ENCODE assay signal across 19 cellular contexts in the genomic region with DNA sequence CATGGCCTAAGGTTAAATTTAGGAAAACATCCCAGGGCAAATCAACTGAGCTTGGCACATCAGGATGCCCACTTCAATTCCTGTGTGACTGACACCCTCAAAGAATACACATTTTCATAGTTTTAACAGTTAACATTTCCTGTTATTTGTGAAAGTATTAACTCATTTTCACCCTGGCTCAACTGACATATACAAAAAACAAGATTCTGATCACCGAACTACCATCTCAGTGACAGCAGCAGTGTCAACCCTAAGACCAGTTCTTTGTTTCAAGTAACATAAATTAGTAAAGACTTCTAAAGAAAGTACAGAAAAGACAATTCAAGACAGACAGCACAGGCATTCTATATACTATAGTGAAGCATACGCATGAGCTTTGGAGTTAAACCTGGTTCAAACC.
DNase-seq lines count a peak whose midpoint lies in the region; ATAC-seq and TF ChIP-seq lines count a peak whose summit lies in the region.
"Had no signal": no experiment of that assay in that cellular context is flagged by ENCODE, and none has a peak within 500 bp of the region (broad histone marks: within the 10 kb centered on the region; RNA-seq: fewer than 3 reads in every experiment).

No MANE protein-coding gene starts in this region.

- in situ Hi-C loops in IMR-90 (cut with MboI; ENCODE audit: low sequenced_read_pairs): no loop called here

- TF ChIP-seq POLR2A in IMR-90 (IDR thresholded peaks at IDR 0.05; ENCODE audit: low read depth, low read length): no peak

- no peak overlapping the region for H3K14ac ChIP-seq in IMR-90 (replicated peaks; ENCODE audit: low read depth, low read length)

- no peak overlapping the region for H3K4me3 ChIP-seq in IMR-90 (ENCODE audit: insufficient read depth, low read depth, low read length)
- H3K4me3 ChIP-seq in psoas muscle: no peak overlapping the region
- no peak overlapping the region for H3K4me3 ChIP-seq in SJCRH30
- H3K4me3 ChIP-seq: dorsolateral prefrontal cortex, K562, lower lobe of right lung, sigmoid colon, tibial artery had no signal

- H3K27me3 Mint-ChIP-seq in activated CD4-positive, alpha-beta T cell treated with anti-CD3 and anti-CD28 coated beads, Interleukin-2, amount 10 ng/mL, durations not matched to agents 24 days and 14 days: no peaks in the 10 kb centered on the region
- no peaks in the 10 kb centered on the region for H3K27me3 Mint-ChIP-seq in activated CD4-positive, alpha-beta T cell treated with anti-CD3 and anti-CD28 coated beads, Interleukin-2, amount 10 ng/mL, durations not matched to agents 7 days and 5 days
- no peaks in the 10 kb centered on the region for H3K27me3 Mint-ChIP-seq in central memory CD8-positive, alpha-beta T cell

- H3K4me1 Mint-ChIP-seq in activated CD4-positive, alpha-beta T cell treated with anti-CD3 and anti-CD28 coated beads, Interleukin-2, amount 10 ng/mL, durations not matched to agents 24 days and 14 days: peaks cover 33% of the 10 kb centered on the region
- peaks cover 30% of the 10 kb centered on the region for H3K4me1 Mint-ChIP-seq in activated CD4-positive, alpha-beta T cell treated with anti-CD3 and anti-CD28 coated beads, Interleukin-2, amount 10 ng/mL, durations not matched to agents 7 days and 5 days
- peaks cover 50% of the 10 kb centered on the region for H3K4me1 Mint-ChIP-seq in central memory CD8-positive, alpha-beta T cell

- dilution Hi-C loops in IMR-90 (cut with HindIII; ENCODE audit: low sequenced_read_pairs, unreplicated experiment): no loop called here

- DNase-seq in activated CD4-positive, alpha-beta T cell treated with anti-CD3 and anti-CD28 coated beads, Interleukin-2, amount 10 ng/mL, durations not matched to agents 24 days and 14 days: no peak
- no peak for DNase-seq in activated CD4-positive, alpha-beta T cell treated with anti-CD3 and anti-CD28 coated beads, Interleukin-2, amount 10 ng/mL, durations not matched to agents 7 days and 5 days
- no peak for DNase-seq in IMR-90
- no peak for DNase-seq in central memory CD8-positive, alpha-beta T cell (ENCODE audit: low spot score in 2 of 2)
- DNase-seq in psoas muscle: no peak
- DNase-seq in SHP77 treated with DMSO at 0.1 percent for 48 hours (lab: John Stamatoyannopoulos, UW): no peak
- DNase-seq in SJCRH30: no peak
- DNase-seq in OCI-M2 (lab: John Stamatoyannopoulos, UW; ENCODE audit: unreplicated experiment): no peak
- DNase-seq: activated CD4-positive, alpha-beta T cell treated with anti-CD3 and anti-CD28 coated beads, Interleukin-2, amount 50 U/mL, for 4 hours; activated gamma-delta T cell treated with Interleukin-2 at 50 U/mL for 16 hours; dorsolateral prefrontal cortex; glutamatergic neuron; lower lobe of right lung; NCI-H1092; sigmoid colon; stimulated activated CD4-positive, alpha-beta T cell treated with anti-CD3 and anti-CD28 coated beads, Interleukin-1b, Interleukin-23, amount 100 ng/mL, for 48 hours; tibial artery had no signal

- peak overlapping the region; percentile 75 for H3K27ac Mint-ChIP-seq in activated CD4-positive, alpha-beta T cell treated with anti-CD3 and anti-CD28 coated beads, Interleukin-2, amount 10 ng/mL, durations not matched to agents 24 days and 14 days
- no peak overlapping the region for H3K27ac Mint-ChIP-seq in activated CD4-positive, alpha-beta T cell treated with anti-CD3 and anti-CD28 coated beads, Interleukin-2, amount 10 ng/mL, durations not matched to agents 7 days and 5 days
- H3K27ac Mint-ChIP-seq in central memory CD8-positive, alpha-beta T cell (ENCODE audit: low read depth): peak overlapping the region; percentile 75

- no peak for ATAC-seq in IMR-90 (ENCODE audit: low read depth)
- no peak for ATAC-seq in central memory CD8-positive, alpha-beta T cell (replicated peaks; ENCODE audit: extremely low read depth, poor library complexity, severe bottlenecking)
- ATAC-seq in psoas muscle: no peak
- ATAC-seq: lower lobe of right lung had no signal

- H3K4ac ChIP-seq in IMR-90 (ENCODE audit: low read depth, low read length): no peak overlapping the region

- 0 out of 2 replicates have a peak overlapping the region, but pooled peaks have one; percentile 26 for H3K23ac ChIP-seq in IMR-90 (ENCODE audit: low read depth, low read length)

- H4K91ac ChIP-seq in IMR-90 (ENCODE audit: insufficient read depth, low read depth, low read length): no peak overlapping the region

- no peak for TF ChIP-seq RAD21 in IMR-90 (IDR thresholded peaks at IDR 0.05; ENCODE audit: low read length)

- H3K36me3 Mint-ChIP-seq in activated CD4-positive, alpha-beta T cell treated with anti-CD3 and anti-CD28 coated beads, Interleukin-2, amount 10 ng/mL, durations not matched to agents 24 days and 14 days (ENCODE audit: low read depth): peaks cover 60% of the 10 kb centered on the region
- H3K36me3 Mint-ChIP-seq in activated CD4-positive, alpha-beta T cell treated with anti-CD3 and anti-CD28 coated beads, Interleukin-2, amount 10 ng/mL, durations not matched to agents 7 days and 5 days (ENCODE audit: low read depth): peaks cover 59% of the 10 kb centered on the region
- peaks cover 60% of the 10 kb centered on the region for H3K36me3 Mint-ChIP-seq in central memory CD8-positive, alpha-beta T cell (ENCODE audit: insufficient read depth)

- H4K8ac ChIP-seq in IMR-90 (ENCODE audit: low read depth in 2 of 2, low read length in 2 of 2): no peak overlapping the region

- no peak overlapping the region for H3K9ac ChIP-seq in IMR-90 (ENCODE audit: low read depth, low read length)

- H3K79me1 ChIP-seq in IMR-90 (ENCODE audit: low read depth in 1 of 2, low read length in 2 of 2): peaks cover 43 to 67% of the 10 kb centered on the region in 2 experiments; a peak in 3 of 4 replicates

- peaks cover 36% of the 10 kb centered on the region for H4K20me1 ChIP-seq in IMR-90 (ENCODE audit: insufficient read depth, low read length)

- no peak overlapping the region for H2AK9ac ChIP-seq in IMR-90 (replicated peaks; ENCODE audit: low read depth, low read length, poor library complexity)

- no TSS peak for BruUV-seq in IMR-90 (replicated peaks; lab: Mats Ljungman, UMichigan)

- H3K27me3 ChIP-seq in IMR-90 (ENCODE audit: control insufficient read depth, insufficient read depth, low read length) (no peaks in the 10 kb centered on the region), psoas muscle (ENCODE audit: insufficient read depth in 3 of 3, low read length in 2 of 3) (no peaks in the 10 kb centered on the region), SJCRH30 (no peaks in the 10 kb centered on the region)
- H3K27me3 ChIP-seq: dorsolateral prefrontal cortex, sigmoid colon, tibial artery had no signal

- H3K4me1 ChIP-seq in IMR-90 (ENCODE audit: control insufficient read depth, insufficient read depth, low read length) (peaks cover 6% of the 10 kb centered on the region; the same call in 1 of the 2 replicates), psoas muscle (peaks cover 41% of the 10 kb centered on the region), SJCRH30 (peaks cover 38% of the 10 kb centered on the region)

- H4K5ac ChIP-seq in IMR-90 (ENCODE audit: low read depth, low read length): no peak overlapping the region

- H2BK5ac ChIP-seq in IMR-90 (ENCODE audit: low read depth, low read length, poor library complexity, severe bottlenecking): no peak overlapping the region

- H3K9me3 ChIP-seq in IMR-90 (ENCODE audit: control insufficient read depth, insufficient read depth, low read length) (no peaks in the 10 kb centered on the region), psoas muscle (no peaks in the 10 kb centered on the region), SJCRH30 (replicated peaks) (no peaks in the 10 kb centered on the region)
- H3K9me3 ChIP-seq: lower lobe of right lung, sigmoid colon, tibial artery had no signal

- H3K18ac ChIP-seq in IMR-90 (ENCODE audit: low read depth, low read length): no peak overlapping the region

- H2AK5ac ChIP-seq in IMR-90 (ENCODE audit: low read depth, low read length): no peak overlapping the region

- H3K4me3 Mint-ChIP-seq in activated CD4-positive, alpha-beta T cell treated with anti-CD3 and anti-CD28 coated beads, Interleukin-2, amount 10 ng/mL, durations not matched to agents 24 days and 14 days: no peak overlapping the region
- H3K4me3 Mint-ChIP-seq in activated CD4-positive, alpha-beta T cell treated with anti-CD3 and anti-CD28 coated beads, Interleukin-2, amount 10 ng/mL, durations not matched to agents 7 days and 5 days: no peak overlapping the region
- no peak overlapping the region for H3K4me3 Mint-ChIP-seq in central memory CD8-positive, alpha-beta T cell

- no peak overlapping the region for H3K4me2 ChIP-seq in IMR-90 (ENCODE audit: low read depth, low read length)

- H2BK120ac ChIP-seq in IMR-90 (ENCODE audit: low read depth, low read length): no peak overlapping the region

- H3K9me1 ChIP-seq in IMR-90 (ENCODE audit: insufficient read depth, low read length): peaks cover 2% of the 10 kb centered on the region

- no peak overlapping the region for H3K56ac ChIP-seq in IMR-90 (ENCODE audit: extremely low read depth, insufficient read depth, low read length)

- peaks cover 30% of the 10 kb centered on the region for H3K36me3 ChIP-seq in IMR-90 (ENCODE audit: control insufficient read depth, insufficient read depth, low read length)
- peaks cover 0 to 46% of the 10 kb centered on the region in 2 donors for H3K36me3 ChIP-seq in psoas muscle (ENCODE audit: insufficient read depth in 1 of 2, low read depth in 1 of 2)
- peaks cover 59% of the 10 kb centered on the region for H3K36me3 ChIP-seq in SJCRH30

- WGBS in IMR-90 (ENCODE audit: extremely low coverage in 2 of 2, insufficient read length in 1 of 2), 2 experiments: no CpG with 5 or more reads among the region's 2 CpGs
- 93 to 97% (median 94%) methylated on average over 2 of the region's 2 CpGs for WGBS in psoas muscle, 3 donors

- H2AFZ ChIP-seq in IMR-90 (replicated peaks; ENCODE audit: low read length, poor library complexity): no peak overlapping the region

- H3K9me3 Mint-ChIP-seq in activated CD4-positive, alpha-beta T cell treated with anti-CD3 and anti-CD28 coated beads, Interleukin-2, amount 10 ng/mL, durations not matched to agents 24 days and 14 days: no peaks in the 10 kb centered on the region
- H3K9me3 Mint-ChIP-seq in activated CD4-positive, alpha-beta T cell treated with anti-CD3 and anti-CD28 coated beads, Interleukin-2, amount 10 ng/mL, durations not matched to agents 7 days and 5 days: no peaks in the 10 kb centered on the region
- H3K9me3 Mint-ChIP-seq in central memory CD8-positive, alpha-beta T cell: no peaks in the 10 kb centered on the region

- CTCF ChIA-PET in activated CD4-positive, alpha-beta T cell treated with anti-CD3 and anti-CD28 coated beads, Interleukin-2, amount 10 ng/mL, durations not matched to agents 7 days and 5 days (lab: Charles Lee): no interaction called here
- CTCF ChIA-PET in IMR-90 (lab: Yijun Ruan, JAX): no interaction called here

- TF ChIP-seq CTCF in IMR-90 (conservative IDR thresholded peaks at IDR 0.05; ENCODE audit: low read depth, low read length) (no peak), psoas muscle (IDR thresholded peaks at IDR 0.05) (no peak)

- no peak overlapping the region for H2BK15ac ChIP-seq in IMR-90 (ENCODE audit: low read depth, low read length)

- H2BK20ac ChIP-seq in IMR-90 (ENCODE audit: low read depth, low read length): no peak overlapping the region

- POLR2A ChIA-PET in activated CD4-positive, alpha-beta T cell treated with anti-CD3 and anti-CD28 coated beads, Interleukin-2, amount 10 ng/mL, durations not matched to agents 7 days and 5 days (lab: Charles Lee): no interaction called here
- POLR2A ChIA-PET in IMR-90 (lab: Charles Lee; ENCODE audit: unreplicated experiment): no interaction called here

- intact Hi-C loops in activated CD4-positive, alpha-beta T cell treated with anti-CD3 and anti-CD28 coated beads, Interleukin-2, amount 10 ng/mL, durations not matched to agents 24 days and 14 days (cut with micrococcal nuclease): no loop called here
- intact Hi-C loops in IMR-90 (cut with micrococcal nuclease) (no loop called here), psoas muscle (cut with DNase I) (no loop called here)

- H3K27ac ChIP-seq in IMR-90 (ENCODE audit: insufficient read depth, low read length) (no peak overlapping the region), psoas muscle (peak overlapping the region; percentile 3), SJCRH30 (no peak overlapping the region)
- H3K27ac ChIP-seq: HL-60, lower lobe of right lung had no signal
